In genomic region chr5:142960309-142960696, GRCh38 we compare ENCODE assay signal across 12 cellular contexts.
DNase-seq lines count a peak whose midpoint lies in the region; TF ChIP-seq lines count a peak whose summit lies in the region.
"Had no signal": no experiment of that assay in that cellular context is flagged by ENCODE, and none has a peak within 500 bp of the region (broad histone marks: within the 10 kb centered on the region; RNA-seq: fewer than 3 reads in every experiment).

No MANE protein-coding gene starts in this region.

- intact Hi-C loops in posterior vena cava (cut with DNase I), result no loop called here

- no peak overlapping the region for H3K4me3 Mint-ChIP-seq in chondrocyte (ENCODE audit: unreplicated experiment)
- H3K4me3 Mint-ChIP-seq: CD4-positive, CD25-positive, alpha-beta regulatory T cell had no signal

- H3K27me3 Mint-ChIP-seq in chondrocyte (ENCODE audit: low read depth), result no peaks in the 10 kb centered on the region
- H3K27me3 Mint-ChIP-seq: CD4-positive, CD25-positive, alpha-beta regulatory T cell had no signal

- TF ChIP-seq CTCF in AG09319 (IDR thresholded peaks at IDR 0.05; ENCODE audit: low read depth, low read length), result no peak
- TF ChIP-seq CTCF in chondrocyte (IDR thresholded peaks at IDR 0.05), result no peak

- peaks cover 21% of the 10 kb centered on the region for H3K4me1 Mint-ChIP-seq in chondrocyte (ENCODE audit: low read depth)

- DNase-seq in AG09319 (ENCODE audit: extremely low read depth, low read depth), result peak; percentile 15
- DNase-seq in HT1080 (ENCODE audit: low read depth), result peak; percentile 74
- peak; percentile 94 for DNase-seq in amniotic epithelial cell (ENCODE audit: low read depth)
- peak; percentile 75 for DNase-seq in kidney tubule cell (ENCODE audit: low spot score)
- no peak for DNase-seq in chondrocyte (ENCODE audit: low spot score)
- no peak for DNase-seq in posterior vena cava (ENCODE audit: low spot score)
- no peak for DNase-seq in NOMO-1 (lab: John Stamatoyannopoulos, UW; ENCODE audit: unreplicated experiment in 2 of 2)
- DNase-seq in activated CD4-positive, alpha-beta T cell treated with anti-CD3 and anti-CD28 coated beads for 48 hours, result no peak
- DNase-seq: CD4-positive, CD25-positive, alpha-beta regulatory T cell; hippocampal formation; NCI-H1436 treated with DMSO at 0.1 percent for 48 hours; spleen had no signal

- H3K9me3 Mint-ChIP-seq in chondrocyte (ENCODE audit: low read depth), result no peaks in the 10 kb centered on the region

- H3K27ac Mint-ChIP-seq in chondrocyte (ENCODE audit: unreplicated experiment), result no peak overlapping the region
- H3K27ac Mint-ChIP-seq: CD4-positive, CD25-positive, alpha-beta regulatory T cell had no signal

- no peaks in the 10 kb centered on the region for H3K36me3 Mint-ChIP-seq in chondrocyte (ENCODE audit: low read depth)

Comparison
In these comparisons a context has a peak if more than half of its experiments do, and no peak if none do; other contexts are left out.
1. DNase-seq: peak in AG09319 (single experiment), HT1080 (single experiment), amniotic epithelial cell (single experiment) and kidney tubule cell (single experiment); none in chondrocyte (single experiment), posterior vena cava (single experiment), NOMO-1 (0 of 2) and activated CD4-positive, alpha-beta T cell treated with anti-CD3 and anti-CD28 coated beads for 48 hours (single experiment).